Comparison of ENCODE assay signal across 19 cellular contexts in genomic region chr1:31569773-31570172, GRCh38. TPM values are rescaled to one million over a fixed set of nuclear protein-coding genes. Genes with fewer than 3 reads are reported as not detected.
DNase-seq lines count a peak whose midpoint lies in the region; ATAC-seq and TF ChIP-seq lines count a peak whose summit lies in the region.
"Had no signal": no experiment of that assay in that cellular context is flagged by ENCODE, and none has a peak within 500 bp of the region (broad histone marks: within the 10 kb centered on the region; RNA-seq: fewer than 3 reads in every experiment).

No MANE protein-coding gene starts in this region.

- H3K36me3 Mint-ChIP-seq in activated CD4-positive, alpha-beta T cell treated with anti-CD3 and anti-CD28 coated beads, Interleukin-2, amount 10 ng/mL, durations not matched to agents 7 days and 5 days (ENCODE audit: low read depth), result no peaks in the 10 kb centered on the region
- H3K36me3 Mint-ChIP-seq in H9 (ENCODE audit: insufficient read depth in 1 of 3, low read depth in 3 of 3), result no peaks in the 10 kb centered on the region

- H3K4me1 ChIP-seq in spleen, result peaks cover 14 to 69% (median 47%) of the 10 kb centered on the region in 6 donors
- H3K4me1 ChIP-seq in H9 (ENCODE audit: insufficient read depth, low read length), result no peaks in the 10 kb centered on the region

- H4K91ac ChIP-seq in H9 (ENCODE audit: insufficient read length, low read depth, low read length), result no peak overlapping the region

- H2BK5ac ChIP-seq in H9 (ENCODE audit: insufficient read length, low read length), result no peak overlapping the region

- H2BK15ac ChIP-seq in H9 (ENCODE audit: low read depth, low read length), result no peak overlapping the region

- H3K27ac Mint-ChIP-seq in activated CD4-positive, alpha-beta T cell treated with anti-CD3 and anti-CD28 coated beads, Interleukin-2, amount 10 ng/mL, durations not matched to agents 7 days and 5 days, result no peak overlapping the region
- no peak overlapping the region for H3K27ac Mint-ChIP-seq in H9
- H3K27ac Mint-ChIP-seq: GM23338 had no signal

- no peaks in the 10 kb centered on the region for H3K27me3 ChIP-seq in spleen (replicated peaks in 1 of 7)
- H3K27me3 ChIP-seq in H9 (ENCODE audit: insufficient read depth, low read length), result no peaks in the 10 kb centered on the region

- H3K14ac ChIP-seq in H9 (ENCODE audit: insufficient read depth, low read length), result no peak overlapping the region

- H3K9ac ChIP-seq in H9 (ENCODE audit: extremely low read depth, insufficient read length, low read length), result no peak overlapping the region

- no peak overlapping the region for H3K23ac ChIP-seq in H9 (ENCODE audit: insufficient read length, low read depth, low read length)

- 76 to 91% (median 86%) methylated on average over 5 of the region's 5 CpGs for WGBS in spleen, 5 donors
- WGBS in H9 (ENCODE audit: extremely low coverage, insufficient read length, low lambda C conversion rate), result no CpG with 5 or more reads among the region's 5 CpGs

- POLR2A ChIA-PET in activated CD4-positive, alpha-beta T cell treated with anti-CD3 and anti-CD28 coated beads, Interleukin-2, amount 10 ng/mL, durations not matched to agents 7 days and 5 days (lab: Charles Lee), result no interaction called here

- no peak overlapping the region for H3K18ac ChIP-seq in H9 (ENCODE audit: insufficient read length, low read depth, low read length)

- no peaks in the 10 kb centered on the region for H3K79me2 ChIP-seq in H9 (ENCODE audit: insufficient read depth, low read length)

- H3K4me1 Mint-ChIP-seq in activated CD4-positive, alpha-beta T cell treated with anti-CD3 and anti-CD28 coated beads, Interleukin-2, amount 10 ng/mL, durations not matched to agents 7 days and 5 days, result no peaks in the 10 kb centered on the region
- peaks cover under 1 to 10% of the 10 kb centered on the region in 2 experiments; a peak in 3 of 4 replicates for H3K4me1 Mint-ChIP-seq in H9

- no peak overlapping the region for H3K4me2 ChIP-seq in H9 (ENCODE audit: insufficient read depth, insufficient read length, low read length)
- H3K4me2 ChIP-seq: GM23338 had no signal

- CTCF ChIA-PET in activated CD4-positive, alpha-beta T cell treated with anti-CD3 and anti-CD28 coated beads, Interleukin-2, amount 10 ng/mL, durations not matched to agents 7 days and 5 days (lab: Charles Lee), result no interaction called here

- TF ChIP-seq CTCF in spleen (IDR thresholded peaks at IDR 0.05 in 8 of 11, conservative IDR thresholded peaks at IDR 0.05 in 3 of 11) (no peak), H9 (conservative IDR thresholded peaks at IDR 0.05) (no peak)

- no peaks in the 10 kb centered on the region for H3K9me3 Mint-ChIP-seq in activated CD4-positive, alpha-beta T cell treated with anti-CD3 and anti-CD28 coated beads, Interleukin-2, amount 10 ng/mL, durations not matched to agents 7 days and 5 days
- peaks cover 0 to 3% of the 10 kb centered on the region in 2 experiments; a peak in 2 of 5 replicates for H3K9me3 Mint-ChIP-seq in H9
- H3K9me3 Mint-ChIP-seq: GM23338 had no signal

- no peak for TF ChIP-seq POLR2A in spleen (IDR thresholded peaks at IDR 0.05)

- no peak for ATAC-seq in HG02885 (IDR thresholded peaks at IDR 0.05; ENCODE audit: poor library complexity, unreplicated experiment)
- ATAC-seq: GM23338, PC-3 had no signal

- H3K56ac ChIP-seq in H9 (ENCODE audit: insufficient read length, low read depth, low read length), result no peak overlapping the region

- no peak overlapping the region for H3K4ac ChIP-seq in H9 (ENCODE audit: low read depth, low read length)

- H4K8ac ChIP-seq in H9 (replicated peaks; ENCODE audit: insufficient read length, low read depth, low read length), result no peak overlapping the region

- H3T11ph ChIP-seq in H9 (ENCODE audit: low read length), result no peak overlapping the region

- no peaks in the 10 kb centered on the region for H3K9me3 ChIP-seq in spleen
- H3K9me3 ChIP-seq in H9 (ENCODE audit: control insufficient read depth, low read depth, low read length), result no peaks in the 10 kb centered on the region

- H3K4me3 ChIP-seq in spleen, result no peak overlapping the region
- H3K4me3 ChIP-seq: GM23338 had no signal

- H4K5ac ChIP-seq in H9 (ENCODE audit: insufficient read length, low read depth, low read length), result no peak overlapping the region

- H3K79me1 ChIP-seq in H9 (ENCODE audit: insufficient read depth, low read depth, low read length, poor library complexity, severe bottlenecking), result no peaks in the 10 kb centered on the region

- peak; percentile 1 for DNase-seq in activated CD4-positive, alpha-beta T cell treated with anti-CD3 and anti-CD28 coated beads, Interleukin-2, amount 10 ng/mL, durations not matched to agents 7 days and 5 days
- DNase-seq in activated CD4-positive, alpha-beta T cell treated with anti-CD3 and anti-CD28 coated beads, Interleukin-2, amount 50 U/mL, for 1 hour, result no peak
- peak; percentile 75 for DNase-seq in NCI-H82 treated with DMSO at 0.1 percent for 48 hours (lab: John Stamatoyannopoulos, UW; ENCODE audit: unreplicated experiment)
- DNase-seq in mesenteric fat pad (ENCODE audit: low spot score), result peak; percentile 47
- no peak for DNase-seq in spleen
- no peak for DNase-seq in dermis blood vessel endothelial cell
- no peak for DNase-seq in H9
- DNase-seq: COR-L47, KG1, NCI-H187, NCI-H226, NCI-H524, PC-3, RPMI8226, SIG-M5 had no signal

- H2AK5ac ChIP-seq in H9 (ENCODE audit: insufficient read length, low read length), result no peak overlapping the region

- no peaks in the 10 kb centered on the region for H3K36me3 ChIP-seq in spleen

- H3K27ac ChIP-seq in spleen (peak overlapping the region in 5 of 8 donors; percentile 50 to 66 (median 56)), H9 (ENCODE audit: insufficient read length, low read depth, low read length) (no peak overlapping the region)
- H3K27ac ChIP-seq: 22Rv1 had no signal

- no peak overlapping the region for H3K4me3 Mint-ChIP-seq in activated CD4-positive, alpha-beta T cell treated with anti-CD3 and anti-CD28 coated beads, Interleukin-2, amount 10 ng/mL, durations not matched to agents 7 days and 5 days
- no peak overlapping the region for H3K4me3 Mint-ChIP-seq in H9
- H3K4me3 Mint-ChIP-seq: GM23338 had no signal

- H4K20me1 ChIP-seq in H9 (ENCODE audit: control insufficient read depth, insufficient read depth, insufficient read length), result no peaks in the 10 kb centered on the region

- intact Hi-C loops in spleen (cut with DNase I; ENCODE audit: low total_unique reads), result loop anchor here (10.0 kb wide), 1 partner anchor 225 kb away; no protein-coding TSS in a partner anchor

- H2BK20ac ChIP-seq in H9 (ENCODE audit: low read depth, low read length, poor library complexity, severe bottlenecking), result no peak overlapping the region

- peaks cover 6% of the 10 kb centered on the region for H3K27me3 Mint-ChIP-seq in activated CD4-positive, alpha-beta T cell treated with anti-CD3 and anti-CD28 coated beads, Interleukin-2, amount 10 ng/mL, durations not matched to agents 7 days and 5 days
- H3K27me3 Mint-ChIP-seq in H9 (ENCODE audit: low read depth), result peaks cover 10% of the 10 kb centered on the region

- H2BK12ac ChIP-seq in H9 (ENCODE audit: insufficient read length, low read depth, low read length), result no peak overlapping the region

- no peaks in the 10 kb centered on the region for H3K23me2 ChIP-seq in H9 (ENCODE audit: insufficient read length, low read depth, low read length, poor library complexity, severe bottlenecking)

- no peak overlapping the region for H2AFZ ChIP-seq in H9 (ENCODE audit: low read length)
- H2AFZ ChIP-seq: GM23338 had no signal

- no peak overlapping the region for H2BK120ac ChIP-seq in H9 (ENCODE audit: low read depth, low read length, poor library complexity, severe bottlenecking)

RNA-seq across cellular contexts. Expression of gene TINAGL1, which starts 6.5 kb away (rescaled TPM):
- total RNA-seq in activated CD4-positive, alpha-beta T cell treated with anti-CD3 and anti-CD28 coated beads, Interleukin-2, amount 10 ng/mL, durations not matched to agents 7 days and 5 days, result not detected
- total RNA-seq in mesenteric fat pad (154 TPM), spleen (100 to 1,000 TPM; 124 to 393 (median 243) TPM), dermis blood vessel endothelial cell (418 and 719 TPM in 2 replicates), H9 (2021) (2.5 TPM in 2 replicates)
- 10 to 100 TPM; 18.5 to 98.9 (median 38.0) TPM for polyA plus RNA-seq in spleen

RNA-seq across cellular contexts. Expression of gene HCRTR1, which starts 47.7 kb away (rescaled TPM):
- total RNA-seq in activated CD4-positive, alpha-beta T cell treated with anti-CD3 and anti-CD28 coated beads, Interleukin-2, amount 10 ng/mL, durations not matched to agents 7 days and 5 days, result not detected
- total RNA-seq in mesenteric fat pad (0.39 TPM), spleen (not detected), dermis blood vessel endothelial cell (1.2 and 4.6 TPM in 2 replicates), H9 (2021) (not detected in 2 replicates)
- polyA plus RNA-seq in spleen, result under 1 TPM in 1 of 3 donors, not detected in 2; 0.06 TPM
- total RNA-seq: PC-3 had no signal
- polyA plus RNA-seq: AG04450 had no signal

Comparison
In these comparisons a context has a peak if more than half of its experiments do, and no peak if none do; other contexts are left out.
1. DNase-seq: peak in activated CD4-positive, alpha-beta T cell treated with anti-CD3 and anti-CD28 coated beads, Interleukin-2, amount 10 ng/mL, durations not matched to agents 7 days and 5 days (single experiment), NCI-H82 treated with DMSO at 0.1 percent for 48 hours (single experiment) and mesenteric fat pad (single experiment); none in activated CD4-positive, alpha-beta T cell treated with anti-CD3 and anti-CD28 coated beads, Interleukin-2, amount 50 U/mL, for 1 hour (single experiment), spleen (single experiment), dermis blood vessel endothelial cell (single experiment) and H9 (single experiment).
2. RNA of gene TINAGL1, which starts 6.5 kb away (total RNA-seq): 418 to 719 TPM in dermis blood vessel endothelial cell, 124 to 393 TPM in spleen and 154 TPM in mesenteric fat pad (single experiment); 2.5 TPM in H9 and not detected in activated CD4-positive, alpha-beta T cell treated with anti-CD3 and anti-CD28 coated beads, Interleukin-2, amount 10 ng/mL, durations not matched to agents 7 days and 5 days; every median in the first group is over 10 times any median in the second.